Comparison of ENCODE assay signal across 21 cellular contexts in genomic region chr4:93780080-93780479, GRCh38. TPM values are rescaled to one million over a fixed set of nuclear protein-coding genes. Genes with fewer than 3 reads are reported as not detected.
A peak's percentile ranks its signal among the peaks of the same experiment; 100 is the strongest.
DNase-seq lines count a peak whose midpoint lies in the region; ATAC-seq and TF ChIP-seq lines count a peak whose summit lies in the region.
"Had no signal": no experiment of that assay in that cellular context is flagged by ENCODE, and none has a peak within 500 bp of the region (broad histone marks: within the 10 kb centered on the region; RNA-seq: fewer than 3 reads in every experiment).

No MANE protein-coding gene starts in this region.

- POLR2A ChIA-PET in WTC11 (lab: Charles Lee), result no interaction called here

- no peak overlapping the region for H3K27ac Mint-ChIP-seq in WTC11
- peak overlapping the region; percentile 27 for H3K27ac Mint-ChIP-seq in nephron progenitor cell
- H3K27ac Mint-ChIP-seq in T-helper 2 cell treated with Interferon-gamma antibody and Interleukin-4, amounts not matched to agents 5 μg/mL and 100 μg/mL, for 36 hours, result no peak overlapping the region
- H3K27ac Mint-ChIP-seq: CD4-positive, alpha-beta memory T cell had no signal

- CTCF ChIA-PET in WTC11 (lab: Charles Lee), result no interaction called here

- no peak for TF ChIP-seq POLR2A in lower leg skin (IDR thresholded peaks at IDR 0.05)

- H3K4me3 Mint-ChIP-seq in WTC11, result no peak overlapping the region
- no peak overlapping the region for H3K4me3 Mint-ChIP-seq in nephron progenitor cell
- no peak overlapping the region for H3K4me3 Mint-ChIP-seq in T-helper 2 cell treated with Interferon-gamma antibody and Interleukin-4, amounts not matched to agents 5 μg/mL and 100 μg/mL, for 36 hours
- H3K4me3 Mint-ChIP-seq: CD4-positive, alpha-beta memory T cell; H9 had no signal

- 92 to 95% methylated on average over 5 of the region's 5 CpGs for WGBS in lower leg skin, 2 donors

- H3K4me1 Mint-ChIP-seq in WTC11, result peaks cover 20% of the 10 kb centered on the region
- H3K4me1 Mint-ChIP-seq in nephron progenitor cell, result peaks cover 7% of the 10 kb centered on the region
- no peaks in the 10 kb centered on the region for H3K4me1 Mint-ChIP-seq in T-helper 2 cell treated with Interferon-gamma antibody and Interleukin-4, amounts not matched to agents 5 μg/mL and 100 μg/mL, for 36 hours (ENCODE audit: low read depth)
- H3K4me1 Mint-ChIP-seq: CD4-positive, alpha-beta memory T cell had no signal

- H3K27me3 Mint-ChIP-seq in WTC11 (ENCODE audit: low read depth) (no peaks in the 10 kb centered on the region), nephron progenitor cell (ENCODE audit: low read depth, poor library complexity) (peaks cover 9% of the 10 kb centered on the region)
- no peaks in the 10 kb centered on the region for H3K27me3 Mint-ChIP-seq in T-helper 2 cell treated with Interferon-gamma antibody and Interleukin-4, amounts not matched to agents 5 μg/mL and 100 μg/mL, for 36 hours (ENCODE audit: low read depth)

- H3K4me3 ChIP-seq in lower leg skin (ENCODE audit: low read depth, poor library complexity, severe bottlenecking), result no peak overlapping the region
- H3K4me3 ChIP-seq: A549, GM23248 had no signal

- H3K9me3 Mint-ChIP-seq in WTC11 (no peaks in the 10 kb centered on the region), nephron progenitor cell (no peaks in the 10 kb centered on the region)
- H3K9me3 Mint-ChIP-seq in T-helper 2 cell treated with Interferon-gamma antibody and Interleukin-4, amounts not matched to agents 5 μg/mL and 100 μg/mL, for 36 hours, result no peaks in the 10 kb centered on the region
- H3K9me3 Mint-ChIP-seq: H9 had no signal

- intact Hi-C loops in lower leg skin (cut with DNase I; ENCODE audit: low total_unique reads), result no loop called here

- H3K36me3 Mint-ChIP-seq in WTC11 (no peaks in the 10 kb centered on the region), nephron progenitor cell (ENCODE audit: low read depth) (no peaks in the 10 kb centered on the region)
- no peaks in the 10 kb centered on the region for H3K36me3 Mint-ChIP-seq in T-helper 2 cell treated with Interferon-gamma antibody and Interleukin-4, amounts not matched to agents 5 μg/mL and 100 μg/mL, for 36 hours (ENCODE audit: low read depth)
- H3K36me3 Mint-ChIP-seq: CD4-positive, alpha-beta memory T cell had no signal

- DNase-seq in WTC11 (ENCODE audit: low spot score) (no peak), kidney glomerular epithelial cell (lab: John Stamatoyannopoulos, UW) (peak; percentile 2), nephron progenitor cell (no peak), lower leg skin (ENCODE audit: low spot score in 2 of 2) (no peak), HuH-7 (ENCODE audit: low spot score) (no peak)
- DNase-seq in T-helper 2 cell treated with Interferon-gamma antibody and Interleukin-4, amounts not matched to agents 5 μg/mL and 100 μg/mL, for 36 hours (ENCODE audit: low spot score), result no peak
- DNase-seq: 8988T; ACHN; C1 segment of cervical spinal cord; Calu3; CD4-positive, alpha-beta memory T cell; COR-L47; DMS79 treated with DMSO at 0.1 percent for 48 hours; GF-D8; GM23248; H9 had no signal

- TF ChIP-seq CTCF in WTC11 (IDR thresholded peaks at IDR 0.05) (no peak), nephron progenitor cell (IDR thresholded peaks at IDR 0.05) (no peak), lower leg skin (IDR thresholded peaks at IDR 0.05) (no peak)

- peak; percentile 52 for ATAC-seq in WTC11
- ATAC-seq: A549, HCT116 had no signal

TF ChIP-seq in WTC11, 78 proteins besides CTCF, POLR2A, EP300 and RAD21:
- TF ChIP-seq ATF3 (CRISPR knock-in tag; conservative IDR thresholded peaks at IDR 0.05), result no peak
- TF ChIP-seq ARID4B (CRISPR knock-in tag; IDR thresholded peaks at IDR 0.05; ENCODE audit: borderline replicate concordance), result no peak
- no peak for TF ChIP-seq GRHL2 (CRISPR knock-in tag; IDR thresholded peaks at IDR 0.05; ENCODE audit: insufficient replicate concordance, severe bottlenecking)
- TF ChIP-seq NFYB (CRISPR knock-in tag; conservative IDR thresholded peaks at IDR 0.05; ENCODE audit: low read depth), result no peak
- no peak for TF ChIP-seq SMAD4 (CRISPR knock-in tag; IDR thresholded peaks at IDR 0.05)
- TF ChIP-seq, protein P1, sequence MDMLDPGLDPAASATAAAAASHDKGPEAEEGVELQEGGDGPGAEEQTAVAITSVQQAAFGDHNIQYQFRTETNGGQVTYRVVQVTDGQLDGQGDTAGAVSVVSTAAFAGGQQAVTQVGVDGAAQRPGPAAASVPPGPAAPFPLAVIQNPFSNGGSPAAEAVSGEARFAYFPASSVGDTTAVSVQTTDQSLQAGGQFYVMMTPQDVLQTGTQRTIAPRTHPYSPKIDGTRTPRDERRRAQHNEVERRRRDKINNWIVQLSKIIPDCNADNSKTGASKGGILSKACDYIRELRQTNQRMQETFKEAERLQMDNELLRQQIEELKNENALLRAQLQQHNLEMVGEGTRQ (CRISPR knock-in tag; IDR thresholded peaks at IDR 0.05), result no peak
TF ChIP-seq in WTC11: peak in this region for 0.

RNA-seq across cellular contexts. Expression of gene ATOH1, which starts 48.5 kb away (rescaled TPM):
- total RNA-seq in WTC11 (2021) (0.60 to 0.62 TPM (median 0.61 TPM) in 3 replicates), lower leg skin (not detected)
- total RNA-seq: Calu3; CD4-positive, alpha-beta memory T cell; Daoy; G401; GM23248; H4; H9 had no signal
